ENCODE assay signal across 33 cellular contexts in genomic region chr3:70184105-70184504, GRCh38.
"Had no signal": no experiment of that assay in that cellular context is flagged by ENCODE, and none has a peak within 500 bp of the region (broad histone marks: within the 10 kb centered on the region; RNA-seq: fewer than 3 reads in every experiment).

No MANE protein-coding gene starts in this region.

- H3K27ac ChIP-seq: adrenal gland, ascending aorta, body of pancreas, brain microvascular endothelial cell, breast epithelium, cardiac muscle cell had no signal

- H3K27me3 ChIP-seq: adrenal gland, ascending aorta, body of pancreas, brain microvascular endothelial cell, breast epithelium, cardiac muscle cell had no signal

- H3K4me1 ChIP-seq: adrenal gland, ascending aorta, body of pancreas, breast epithelium had no signal

- H3K4me3 ChIP-seq: adrenal gland, ascending aorta, body of pancreas, breast epithelium, cardiac muscle cell had no signal

- H3K9me3 ChIP-seq: adrenal gland, ascending aorta, body of pancreas, breast epithelium had no signal

- DNase-seq: activated effector memory CD4-positive, alpha-beta T cell treated with anti-CD3 and anti-CD28 coated beads, Interleukin-2, amount 50 U/mL, for 16 hours; activated effector memory CD4-positive, alpha-beta T cell treated with Interleukin-2 at 50 U/mL for 16 hours; activated gamma-delta T cell; activated gamma-delta T cell treated with Interleukin-2 at 50 U/mL for 16 hours; activated naive CD4-positive, alpha-beta T cell; activated naive CD4-positive, alpha-beta T cell treated with anti-CD3 and anti-CD28 coated beads for 36 hours; activated naive CD4-positive, alpha-beta T cell treated with anti-CD3 and anti-CD28 coated beads, Interleukin-2, amount 10 ng/mL, durations not matched to agents 7 days and 5 days; activated naive CD4-positive, alpha-beta T cell treated with anti-CD3 and anti-CD28 coated beads, Interleukin-2, amount 50 U/mL, for 16 hours; activated naive CD4-positive, alpha-beta T cell treated with Interleukin-2 at 50 U/mL for 16 hours; activated naive CD8-positive, alpha-beta T cell treated with anti-CD3 and anti-CD28 coated beads for 36 hours; activated naive CD8-positive, alpha-beta T cell treated with anti-CD3 and anti-CD28 coated beads, Interleukin-2, amount 10 ng/mL, durations not matched to agents 7 days and 5 days; activated naive CD8-positive, alpha-beta T cell treated with anti-CD3 and anti-CD28 coated beads, Interleukin-2, amount 50 U/mL, for 24 hours; activated T-cell treated with anti-CD3 and anti-CD28 coated beads, Interleukin-2, amount 50 U/mL, for 1 hour; activated T-cell treated with anti-CD3 and anti-CD28 coated beads, Interleukin-2, amount 50 U/mL, for 24 hours; activated T-cell treated with anti-CD3 and anti-CD28 coated beads, Interleukin-2, amount 50 U/mL, for 4 hours; activated T-cell treated with anti-CD3 and anti-CD28 coated beads, Interleukin-2, amount 50 U/mL, for 48 hours; activated T-cell treated with anti-CD3 and anti-CD28 coated beads, Interleukin-2, amount 50 U/mL, for 72 hours; adrenal gland; amniotic stem cell; amygdala; anterior cingulate cortex; aorta; body of pancreas; brain microvascular endothelial cell; caudate nucleus; central memory CD4-positive, alpha-beta T cell; cerebellar nuclear complex had no signal

- FAIRE-seq: astrocyte had no signal

- ATAC-seq: activated naive CD4-positive, alpha-beta T cell treated with anti-CD3 and anti-CD28 coated beads, Interleukin-2, amount 50 U/mL, for 72 hours; activated naive CD8-positive, alpha-beta T cell treated with anti-CD3 and anti-CD28 coated beads, Interleukin-2, amount 50 U/mL, for 24 hours; activated T-cell treated with anti-CD3 and anti-CD28 coated beads, Interleukin-2, amount 50 U/mL, for 4 hours; activated T-cell treated with anti-CD3 and anti-CD28 coated beads, Interleukin-2, amount 50 U/mL, for 72 hours; activated T-helper 17 cell treated with anti-CD3 and anti-CD28 coated beads, Interleukin-2, amount 50 U/mL, for 72 hours; body of pancreas had no signal

- H3K36me3 ChIP-seq: adrenal gland, ascending aorta, brain microvascular endothelial cell, breast epithelium, cardiac muscle cell had no signal
